ENCODE assay signal across 15 cellular contexts in the genomic region with DNA sequence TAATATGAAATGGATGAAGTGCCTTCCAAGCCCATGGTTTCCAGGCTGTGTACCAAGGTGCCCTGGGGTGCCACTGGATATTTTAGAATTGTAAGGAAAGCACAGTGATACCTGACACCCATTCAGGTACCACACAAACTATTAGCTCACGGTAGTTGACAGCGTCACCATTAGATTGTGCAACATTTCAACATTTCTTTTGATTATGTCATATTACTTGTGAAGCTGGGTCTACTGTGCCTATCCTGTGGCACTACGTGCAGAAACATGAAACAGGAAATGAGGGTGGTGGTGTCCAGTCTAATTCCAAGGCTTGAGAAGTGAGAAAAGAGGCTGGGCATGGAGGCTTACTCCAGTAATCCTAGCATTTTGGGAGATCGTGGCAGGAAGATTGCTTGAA.
DNase-seq lines count a peak whose midpoint lies in the region; ATAC-seq and TF ChIP-seq lines count a peak whose summit lies in the region.
"Had no signal": no experiment of that assay in that cellular context is flagged by ENCODE, and none has a peak within 500 bp of the region (broad histone marks: within the 10 kb centered on the region; RNA-seq: fewer than 3 reads in every experiment).

No MANE protein-coding gene starts in this region.

- TF ChIP-seq POLR2A in transverse colon (IDR thresholded peaks at IDR 0.05) = no peak

- H3K9me3 ChIP-seq in esophagus (ENCODE audit: control insufficient read depth in 2 of 2, insufficient read depth in 1 of 2, low read depth in 1 of 2, low read length in 1 of 2) = no peaks in the 10 kb centered on the region
- H3K9me3 ChIP-seq in transverse colon = no peaks in the 10 kb centered on the region
- H3K9me3 ChIP-seq: thyroid gland had no signal

- H3K4me3 ChIP-seq in esophagus (ENCODE audit: low read depth in 1 of 2, low read length in 2 of 2) = no peak overlapping the region
- no peak overlapping the region for H3K4me3 ChIP-seq in transverse colon
- H3K4me3 ChIP-seq: thyroid gland had no signal

- DNase-seq in NCI-H2081 (lab: John Stamatoyannopoulos, UW) (peak; percentile 2 to 28), NCI-H2081 treated with DMSO at 0.1 percent for 48 hours (lab: John Stamatoyannopoulos, UW) (no peak), NCI-H510A treated with DMSO at 0.1 percent for 48 hours (lab: John Stamatoyannopoulos, UW) (peak; percentile 89), transverse colon (no peak), G401 (ENCODE audit: low spot score) (no peak), ecto neural progenitor cell (ENCODE audit: low spot score) (no peak)
- DNase-seq: ACHN, activated B cell treated with CpG ODN at 0.5 μM for 24 hours, activated gamma-delta T cell, Karpas-422, thyroid gland had no signal

- H3K27me3 ChIP-seq in esophagus (ENCODE audit: control insufficient read depth in 1 of 2, insufficient read depth in 2 of 2, low read length in 2 of 2) (no peaks in the 10 kb centered on the region), transverse colon (no peaks in the 10 kb centered on the region)
- H3K27me3 ChIP-seq: thyroid gland had no signal

- H3K4me1 ChIP-seq in esophagus (ENCODE audit: control insufficient read depth in 2 of 2, insufficient read depth in 2 of 2, low read length in 1 of 2) (peaks cover 0 to 7% of the 10 kb centered on the region in 2 donors), transverse colon (peaks cover 29 to 49% (median 37%) of the 10 kb centered on the region in 4 donors)
- H3K4me1 ChIP-seq: parathyroid adenoma had no signal

- ATAC-seq in HG02763 (IDR thresholded peaks at IDR 0.05; ENCODE audit: unreplicated experiment) = no peak
- ATAC-seq: Panc1 had no signal

- no peak for TF ChIP-seq CTCF in transverse colon (IDR thresholded peaks at IDR 0.05)

- WGBS in esophagus, 2 donors = 57 to 62% methylated on average over 4 of the region's 4 CpGs
- WGBS in transverse colon (ENCODE audit: low coverage in 1 of 2), 2 donors = 87 to 100% methylated on average over 1 to 4 of the region's 4 CpGs

- no peak for TF ChIP-seq EP300 in transverse colon (IDR thresholded peaks at IDR 0.05; ENCODE audit: low read depth)

- in situ Hi-C loops in transverse colon (cut with MboI; ENCODE audit: low pct_ligation_motif_present in 1 of 4, low pct_unique_long_range_greater_than_20kb in 1 of 4, low sequenced_read_pairs in 3 of 4) (no loop called here), G401 (cut with HindIII; ENCODE audit: low sequenced_read_pairs) (no loop called here)

- intact Hi-C loops in transverse colon (cut with DNase I; ENCODE audit: low total_unique reads) = no loop called here

- H3K27ac ChIP-seq in esophagus (ENCODE audit: low read depth in 2 of 2, low read length in 1 of 2) = peak overlapping the region; percentile 70 to 73
- H3K27ac ChIP-seq in transverse colon = peak overlapping the region in 3 of 4 donors; percentile 73 to 78 (median 77)
- H3K27ac ChIP-seq: parathyroid adenoma had no signal

- H3K36me3 ChIP-seq in esophagus (ENCODE audit: control insufficient read depth in 2 of 2, insufficient read depth in 2 of 2, low read length in 1 of 2) (no peaks in the 10 kb centered on the region), transverse colon (no peaks in the 10 kb centered on the region)
- H3K36me3 ChIP-seq: thyroid gland had no signal

Comparison
In these comparisons a context has a peak if more than half of its experiments do, and no peak if none do; other contexts are left out.
1. DNase-seq: peak in NCI-H2081 (2 of 2) and NCI-H510A treated with DMSO at 0.1 percent for 48 hours (single experiment); none in NCI-H2081 treated with DMSO at 0.1 percent for 48 hours (single experiment), transverse colon (single experiment), G401 (single experiment) and ecto neural progenitor cell (single experiment).